8 cellular contexts compared by ENCODE assay signal in genomic region chr17:45461524-45462327, GRCh38. TPM values are rescaled to one million over a fixed set of nuclear protein-coding genes. Genes with fewer than 3 reads are reported as not detected.
DNase-seq lines count a peak whose midpoint lies in the region; ATAC-seq and TF ChIP-seq lines count a peak whose summit lies in the region.
"Not testable (repeated sequence)": the region's sequence is repeated elsewhere in the genome, so short reads cannot be mapped to it uniquely, and the experiment has no call there.

No MANE protein-coding gene starts in this region.

- H3K4me3 ChIP-seq in colonic mucosa = not testable (repeated sequence)

- not testable (repeated sequence) for H3K9ac ChIP-seq in colonic mucosa (ENCODE audit: low read depth in 2 of 2, low read length in 2 of 2)

- peak; percentile 62 for ATAC-seq in GM21515 (IDR thresholded peaks at IDR 0.05; ENCODE audit: unreplicated experiment)
- ATAC-seq in HG03159 (IDR thresholded peaks at IDR 0.05; ENCODE audit: unreplicated experiment) = peak; percentile 84

- not testable (repeated sequence) for H3K36me3 ChIP-seq in colonic mucosa

- DNase-seq in Daoy (ENCODE audit: low read depth) (peak; percentile 59), NCI-H2171 (lab: John Stamatoyannopoulos, UW) (peak; percentile 29), UCSD-AML1 (lab: John Stamatoyannopoulos, UW; ENCODE audit: unreplicated experiment) (peak; percentile 50), colonic mucosa (peak; percentile 78), lung microvascular endothelial cell (ENCODE audit: low read depth in 2 of 2) (peak; percentile 52 to 70), stromal cell of bone marrow (ENCODE audit: low read depth) (peak; percentile 6)

- not testable (repeated sequence) for H3K27me3 ChIP-seq in colonic mucosa

- H3K9me3 ChIP-seq in colonic mucosa = not testable (repeated sequence)

- not testable (repeated sequence) for TF ChIP-seq CTCF in colonic mucosa (IDR thresholded peaks at IDR 0.05)

- intact Hi-C loops in colonic mucosa (cut with DNase I) = not testable (repeated sequence)

- peak overlapping the region; percentile 44 for H3K27ac ChIP-seq in colonic mucosa

- H3K4me1 ChIP-seq in colonic mucosa = not testable (repeated sequence)

RNA-seq across cellular contexts. Expression of gene PLEKHM1, which starts 28.8 kb away (rescaled TPM):
- total RNA-seq in Daoy (2014; rRNA removed; shearing (Covaris generic)) = 7.7 and 10.0 TPM in 2 replicates
- total RNA-seq in colonic mucosa (10 to 100 TPM; 50.7 to 61.3 TPM), lung microvascular endothelial cell (12.0 and 19.6 TPM in 2 replicates)

RNA-seq across cellular contexts. Expression of gene ARHGAP27, which starts 29.1 kb away (rescaled TPM):
- total RNA-seq in Daoy (2014; rRNA removed; shearing (Covaris generic)) = 2.8 and 3.3 TPM in 2 replicates
- total RNA-seq in colonic mucosa (100 to 1,000 TPM; 107 to 165 TPM), lung microvascular endothelial cell (19.0 and 33.7 TPM in 2 replicates)

Comparison
In these comparisons a context has a peak if more than half of its experiments do, and no peak if none do; other contexts are left out.
1. DNase-seq: peak in every context shown above with its lines; median percentile 78 in colonic mucosa; 61 in lung microvascular endothelial cell; 59 in Daoy; 50 in UCSD-AML1; 29 in NCI-H2171; 6 in stromal cell of bone marrow.